Comparison of ENCODE assay signal across 11 cellular contexts in the genomic region with DNA sequence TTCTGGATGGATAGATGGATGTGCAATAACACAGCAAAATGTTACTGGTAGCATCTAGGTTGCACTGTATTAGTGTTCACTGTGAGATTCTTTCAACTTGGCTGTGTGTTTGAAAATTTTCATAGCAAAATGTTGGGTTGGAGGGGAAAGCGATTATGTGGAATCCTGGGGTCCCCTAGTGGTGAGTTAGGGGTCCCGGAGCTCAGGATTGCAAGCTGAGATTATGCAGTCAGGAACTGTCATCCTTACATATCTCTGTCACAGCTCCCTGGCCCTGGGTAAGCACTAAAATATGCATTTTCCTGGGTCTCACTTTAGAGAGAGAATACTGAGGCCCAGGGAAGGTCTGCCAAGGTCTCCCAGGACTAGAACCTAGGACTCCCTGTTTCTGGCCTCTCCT.
DNase-seq lines count a peak whose midpoint lies in the region; ATAC-seq and TF ChIP-seq lines count a peak whose summit lies in the region.
"Had no signal": no experiment of that assay in that cellular context is flagged by ENCODE, and none has a peak within 500 bp of the region (broad histone marks: within the 10 kb centered on the region; RNA-seq: fewer than 3 reads in every experiment).

No MANE protein-coding gene starts in this region.

- H3K27me3 Mint-ChIP-seq in nephron (ENCODE audit: low read depth) = peaks cover 13% of the 10 kb centered on the region
- peaks cover 11% of the 10 kb centered on the region for H3K27me3 Mint-ChIP-seq in activated CD8-positive, alpha-beta memory T cell treated with anti-CD3 and anti-CD28 coated beads, Interleukin-2, amount 10 ng/mL, durations not matched to agents 7 days and 5 days

- no peaks in the 10 kb centered on the region for H3K9me3 Mint-ChIP-seq in nephron
- H3K9me3 Mint-ChIP-seq in activated CD8-positive, alpha-beta memory T cell treated with anti-CD3 and anti-CD28 coated beads, Interleukin-2, amount 10 ng/mL, durations not matched to agents 7 days and 5 days (ENCODE audit: low read depth) = no peaks in the 10 kb centered on the region

- TF ChIP-seq CTCF in astrocyte of the spinal cord (IDR thresholded peaks at IDR 0.05; ENCODE audit: low read depth, low read length) = peak; percentile 30
- TF ChIP-seq CTCF in nephron (IDR thresholded peaks at IDR 0.05; ENCODE audit: unreplicated experiment in 3 of 3) = peak; percentile 33 to 42 (median 40)

- H3K4me1 Mint-ChIP-seq in nephron = peaks cover 36% of the 10 kb centered on the region
- peaks cover 16% of the 10 kb centered on the region for H3K4me1 Mint-ChIP-seq in activated CD8-positive, alpha-beta memory T cell treated with anti-CD3 and anti-CD28 coated beads, Interleukin-2, amount 10 ng/mL, durations not matched to agents 7 days and 5 days

- in situ Hi-C loops in astrocyte of the spinal cord (cut with HindIII; ENCODE audit: low sequenced_read_pairs) = no loop called here

- DNase-seq in NCI-H1417 (lab: John Stamatoyannopoulos, UW) (peak in 2 of 3 experiments; percentile 58 to 75), NCI-H1417 treated with DMSO at 0.1 percent for 48 hours (lab: John Stamatoyannopoulos, UW) (no peak), astrocyte of the spinal cord (ENCODE audit: low read depth, low spot score) (no peak), Ammon's horn (ENCODE audit: low spot score) (no peak)
- DNase-seq in Jurkat, Clone E6-1 (ENCODE audit: low read depth, low spot score) = peak; percentile 28
- DNase-seq in activated CD8-positive, alpha-beta memory T cell treated with anti-CD3 and anti-CD28 coated beads, Interleukin-2, amount 10 ng/mL, durations not matched to agents 7 days and 5 days = no peak
- DNase-seq: activated CD8-positive, alpha-beta memory T cell treated with anti-CD3 and anti-CD28 coated beads, Interleukin-2, amount 50 U/mL, for 48 hours; cortex of kidney; SIG-M5 had no signal

- no peaks in the 10 kb centered on the region for H3K36me3 Mint-ChIP-seq in nephron (ENCODE audit: low read depth)
- H3K36me3 Mint-ChIP-seq in activated CD8-positive, alpha-beta memory T cell treated with anti-CD3 and anti-CD28 coated beads, Interleukin-2, amount 10 ng/mL, durations not matched to agents 7 days and 5 days = no peaks in the 10 kb centered on the region

- H3K4me3 Mint-ChIP-seq in nephron = no peak overlapping the region
- no peak overlapping the region for H3K4me3 Mint-ChIP-seq in activated CD8-positive, alpha-beta memory T cell treated with anti-CD3 and anti-CD28 coated beads, Interleukin-2, amount 10 ng/mL, durations not matched to agents 7 days and 5 days

- H3K27ac Mint-ChIP-seq in nephron = peak overlapping the region in 2 of 3 experiments; percentile 4 to 54
- no peak overlapping the region for H3K27ac Mint-ChIP-seq in activated CD8-positive, alpha-beta memory T cell treated with anti-CD3 and anti-CD28 coated beads, Interleukin-2, amount 10 ng/mL, durations not matched to agents 7 days and 5 days

- no peak overlapping the region for H3K4me3 ChIP-seq in Jurkat, Clone E6-1 (ENCODE audit: low read length)
- no peak overlapping the region for H3K4me3 ChIP-seq in astrocyte of the spinal cord (ENCODE audit: low read depth, low read length)

- no peak for ATAC-seq in HG02759 (IDR thresholded peaks at IDR 0.05; ENCODE audit: unreplicated experiment)
- ATAC-seq in activated CD8-positive, alpha-beta memory T cell treated with anti-CD3 and anti-CD28 coated beads, Interleukin-2, amount 10 ng/mL, durations not matched to agents 7 days and 5 days = no peak

- CTCF ChIA-PET in activated CD8-positive, alpha-beta memory T cell treated with anti-CD3 and anti-CD28 coated beads, Interleukin-2, amount 10 ng/mL, durations not matched to agents 7 days and 5 days (lab: Charles Lee) = no interaction called here

Comparison
In these comparisons a context has a peak if more than half of its experiments do, and no peak if none do; other contexts are left out.
1. DNase-seq: peak in NCI-H1417 (2 of 3) and Jurkat, Clone E6-1 (single experiment); none in NCI-H1417 treated with DMSO at 0.1 percent for 48 hours (single experiment), astrocyte of the spinal cord (single experiment), Ammon's horn (single experiment) and activated CD8-positive, alpha-beta memory T cell treated with anti-CD3 and anti-CD28 coated beads, Interleukin-2, amount 10 ng/mL, durations not matched to agents 7 days and 5 days (single experiment).